18 cellular contexts compared by ENCODE assay signal in genomic region chr3:111728566-111728935, GRCh38. TPM values are rescaled to one million over a fixed set of nuclear protein-coding genes. Genes with fewer than 3 reads are reported as not detected.
DNase-seq lines count a peak whose midpoint lies in the region; ATAC-seq, FAIRE-seq and TF ChIP-seq lines count a peak whose summit lies in the region.
"Had no signal": no experiment of that assay in that cellular context is flagged by ENCODE, and none has a peak within 500 bp of the region (broad histone marks: within the 10 kb centered on the region; RNA-seq: fewer than 3 reads in every experiment).

No MANE protein-coding gene starts in this region.

- ATAC-seq in HepG2, result no peak
- no peak for ATAC-seq in right lobe of liver
- no peak for ATAC-seq in RWPE2 (ENCODE audit: low read depth)
- ATAC-seq in foreskin keratinocyte, result no peak
- ATAC-seq in stimulated activated naive CD8-positive, alpha-beta T cell treated with anti-CD3 and anti-CD28 coated beads, Interleukin-15, Interleukin-2, amounts not matched to agents 100 U/mL and 50 U/mL, for 24 hours, result no peak
- no peak for ATAC-seq in CD8-positive, alpha-beta T cell

- no peaks in the 10 kb centered on the region for H3K36me3 ChIP-seq in HepG2 (replicated peaks in 1 of 2; ENCODE audit: control insufficient read depth in 1 of 2, insufficient read depth in 2 of 2, low read length in 2 of 2)
- H3K36me3 ChIP-seq in right lobe of liver, result no peaks in the 10 kb centered on the region
- H3K36me3 ChIP-seq in RWPE2 (ENCODE audit: low read depth), result peaks cover 11% of the 10 kb centered on the region
- H3K36me3 ChIP-seq in CD8-positive, alpha-beta T cell (ENCODE audit: insufficient read depth, low read length), result no peaks in the 10 kb centered on the region

- H2AFZ ChIP-seq in HepG2 (ENCODE audit: low read length), result no peak overlapping the region
- H2AFZ ChIP-seq: GM23248 had no signal

- H3K4me2 ChIP-seq in HepG2 (ENCODE audit: low read depth, low read length), result 0 out of 2 replicates have a peak overlapping the region, but pooled peaks have one; percentile 66
- H3K4me2 ChIP-seq: BLaER1 treated with 17β-estradiol and CSF1 and Interleukin-3, amounts not matched to agents 10 nM and 100 nM had no signal

- BruUV-seq in HepG2 (replicated peaks; lab: Mats Ljungman, UMichigan), result no TSS peak

- intact Hi-C loops in HepG2 (cut with micrococcal nuclease; ENCODE audit: unreplicated experiment) (no loop called here), right lobe of liver (cut with DNase I) (no loop called here)
- intact Hi-C loops in CD8-positive, alpha-beta T cell (cut with DNase I, micrococcal nuclease), result no loop called here

- H3K9me3 ChIP-seq in HepG2 (ENCODE audit: low read length), result no peaks in the 10 kb centered on the region
- no peaks in the 10 kb centered on the region for H3K9me3 ChIP-seq in right lobe of liver
- H3K9me3 ChIP-seq in RWPE2 (ENCODE audit: severe bottlenecking), result no peaks in the 10 kb centered on the region
- H3K9me3 ChIP-seq in CD8-positive, alpha-beta T cell (ENCODE audit: low read length), result no peaks in the 10 kb centered on the region

- H3K36me3 Mint-ChIP-seq in CD8-positive, alpha-beta T cell, result peaks cover 12% of the 10 kb centered on the region
- H3K36me3 Mint-ChIP-seq: CD4-positive, CD25-positive, alpha-beta regulatory T cell had no signal

- CTCF ChIA-PET in HepG2 (lab: Yijun Ruan, JAX; ENCODE audit: low intra/inter-chr PET ratio, low total read pairs), result no interaction called here
- CTCF ChIA-PET in CD8-positive, alpha-beta T cell (lab: Charles Lee), result interaction anchor here (1.0 to 3.2 kb wide), 3 partner anchors 11 to 240 kb away, joined by 3 to 14 read pairs (median 3); no protein-coding TSS in a partner anchor

- POLR2A ChIA-PET in HepG2 (lab: Yijun Ruan, JAX), result no interaction called here
- POLR2A ChIA-PET in CD8-positive, alpha-beta T cell (lab: Charles Lee), result no interaction called here

- FAIRE-seq in HepG2 (lab: Jason Lieb, UNC) (no peak), frontal cortex (lab: Jason Lieb, UNC) (no peak)
- FAIRE-seq: GM12891, H54 had no signal

- H3K27ac ChIP-seq in HepG2 (ENCODE audit: extremely low read length, insufficient read depth, low read length) (no peak overlapping the region), right lobe of liver (no peak overlapping the region), RWPE2 (ENCODE audit: poor library complexity, severe bottlenecking) (peak overlapping the region; percentile 92), foreskin keratinocyte (peak overlapping the region; percentile 95)
- no peak overlapping the region for H3K27ac ChIP-seq in CD8-positive, alpha-beta T cell (ENCODE audit: low read depth, low read length)
- H3K27ac ChIP-seq: BLaER1 treated with 17β-estradiol and CSF1 and Interleukin-3, amounts not matched to agents 10 nM and 100 nM had no signal

- peaks cover 54% of the 10 kb centered on the region for H3K4me1 ChIP-seq in HepG2 (ENCODE audit: insufficient read depth, low read length)
- H3K4me1 ChIP-seq in right lobe of liver, result no peaks in the 10 kb centered on the region
- peaks cover 32% of the 10 kb centered on the region for H3K4me1 ChIP-seq in RWPE2 (ENCODE audit: insufficient read depth, poor library complexity, severe bottlenecking)
- peaks cover 24% of the 10 kb centered on the region for H3K4me1 ChIP-seq in foreskin keratinocyte
- no peaks in the 10 kb centered on the region for H3K4me1 ChIP-seq in CD8-positive, alpha-beta T cell (ENCODE audit: insufficient read depth, low read length)
- H3K4me1 ChIP-seq: BLaER1 treated with 17β-estradiol and CSF1 and Interleukin-3, amounts not matched to agents 10 nM and 100 nM had no signal

- no peaks in the 10 kb centered on the region for H3K4me1 Mint-ChIP-seq in CD8-positive, alpha-beta T cell (ENCODE audit: low read depth)

- in situ Hi-C loops in HepG2 (cut with HindIII; ENCODE audit: extremely low pct_ligation_motif_present, low pct_unique_long_range_greater_than_20kb), result no loop called here

- no peaks in the 10 kb centered on the region for H4K20me1 ChIP-seq in HepG2 (ENCODE audit: insufficient read depth, low read length)
- H4K20me1 ChIP-seq: BLaER1 treated with 17β-estradiol and CSF1 and Interleukin-3, amounts not matched to agents 10 nM and 100 nM had no signal

- H3K27ac Mint-ChIP-seq in CD8-positive, alpha-beta T cell, result no peak overlapping the region
- H3K27ac Mint-ChIP-seq: CD4-positive, CD25-positive, alpha-beta regulatory T cell had no signal

- H3K27me3 ChIP-seq in HepG2 (ENCODE audit: control insufficient read depth in 1 of 2, insufficient read depth in 2 of 2, low read length in 2 of 2), result no peaks in the 10 kb centered on the region
- no peaks in the 10 kb centered on the region for H3K27me3 ChIP-seq in right lobe of liver
- no peaks in the 10 kb centered on the region for H3K27me3 ChIP-seq in RWPE2 (ENCODE audit: insufficient read depth, poor library complexity, severe bottlenecking)
- no peaks in the 10 kb centered on the region for H3K27me3 ChIP-seq in foreskin keratinocyte
- H3K27me3 ChIP-seq in CD8-positive, alpha-beta T cell (ENCODE audit: insufficient read depth, low read length), result no peaks in the 10 kb centered on the region
- H3K27me3 ChIP-seq: BLaER1 treated with 17β-estradiol and CSF1 and Interleukin-3, amounts not matched to agents 10 nM and 100 nM had no signal

- TF ChIP-seq RAD21 in HepG2 (CRISPR knock-in tag; IDR thresholded peaks at IDR 0.05), result no peak

- TF ChIP-seq EP300 in HepG2 (IDR thresholded peaks at IDR 0.05; ENCODE audit: low read depth in 2 of 2, low read length in 2 of 2), result no peak
- no peak for TF ChIP-seq EP300 in HepG2 (CRISPR knock-in tag; IDR thresholded peaks at IDR 0.05; ENCODE audit: borderline replicate concordance)

- H3K4me3 ChIP-seq in HepG2 (replicated peaks in 1 of 3; ENCODE audit: insufficient read depth in 1 of 3, low read depth in 2 of 3, low read length in 3 of 3), result no peak overlapping the region
- H3K4me3 ChIP-seq in right lobe of liver, result no peak overlapping the region
- no peak overlapping the region for H3K4me3 ChIP-seq in RWPE2 (ENCODE audit: severe bottlenecking)
- H3K4me3 ChIP-seq in CD8-positive, alpha-beta T cell (ENCODE audit: low read depth, low read length), result no peak overlapping the region
- H3K4me3 ChIP-seq: BLaER1 treated with 17β-estradiol and CSF1 and Interleukin-3, amounts not matched to agents 10 nM and 100 nM; GM23248 had no signal

- peaks cover 9% of the 10 kb centered on the region for H3K79me2 ChIP-seq in HepG2 (ENCODE audit: insufficient read depth, low read length)

- H3K4me3 Mint-ChIP-seq in CD8-positive, alpha-beta T cell, result no peak overlapping the region
- H3K4me3 Mint-ChIP-seq: CD4-positive, CD25-positive, alpha-beta regulatory T cell had no signal

- no peak for TF ChIP-seq CTCF in HepG2 (CRISPR knock-in tag; IDR thresholded peaks at IDR 0.05)
- TF ChIP-seq CTCF in right lobe of liver (IDR thresholded peaks at IDR 0.05), result no peak
- no peak for TF ChIP-seq CTCF in RWPE2 (IDR thresholded peaks at IDR 0.05; ENCODE audit: poor library complexity, severe bottlenecking)
- TF ChIP-seq CTCF in foreskin keratinocyte (conservative IDR thresholded peaks at IDR 0.05), result no peak
- TF ChIP-seq CTCF in CD8-positive, alpha-beta T cell (IDR thresholded peaks at IDR 0.05), result no peak

- no peak overlapping the region for H3K9ac ChIP-seq in HepG2 (ENCODE audit: insufficient read depth, low read depth, low read length)
- H3K9ac ChIP-seq: BLaER1 treated with 17β-estradiol and CSF1 and Interleukin-3, amounts not matched to agents 10 nM and 100 nM; GM23248 had no signal

- no peaks in the 10 kb centered on the region for H3K27me3 Mint-ChIP-seq in CD8-positive, alpha-beta T cell (ENCODE audit: low read depth)
- H3K27me3 Mint-ChIP-seq: CD4-positive, CD25-positive, alpha-beta regulatory T cell had no signal

- TF ChIP-seq POLR2A in HepG2 (IDR thresholded peaks at IDR 0.05; ENCODE audit: insufficient read depth in 1 of 2, low read depth in 2 of 2, low read length in 2 of 2) (no peak), right lobe of liver (IDR thresholded peaks at IDR 0.05) (no peak)

- peaks cover 5% of the 10 kb centered on the region for H3K9me3 Mint-ChIP-seq in CD8-positive, alpha-beta T cell

- DNase-seq in HepG2 (ENCODE audit: low spot score) (no peak), right lobe of liver (no peak), RWPE2 (ENCODE audit: low spot score) (no peak), foreskin keratinocyte (no peak), frontal cortex (ENCODE audit: low spot score in 2 of 2) (no peak), MV-4-11 (lab: John Stamatoyannopoulos, UW) (no peak)
- no peak for DNase-seq in stimulated activated naive CD8-positive, alpha-beta T cell treated with anti-CD3 and anti-CD28 coated beads, Interleukin-15, Interleukin-2, amounts not matched to agents 100 U/mL and 50 U/mL, for 24 hours
- DNase-seq in CD8-positive, alpha-beta T cell, result no peak
- DNase-seq: 8988T; ACHN; Calu3; CD4-positive, CD25-positive, alpha-beta regulatory T cell; DMS79; GM23248 had no signal

- WGBS in HepG2 (ENCODE audit: low lambda C conversion rate), result 58% methylated on average over 3 of the region's 3 CpGs
- 57% methylated on average over 3 of the region's 3 CpGs for WGBS in right lobe of liver (ENCODE audit: insufficient coverage, low coverage, low lambda C conversion rate, missing lambda C conversion rate)

RNA-seq across cellular contexts. Expression of gene PLCXD2, which starts 54.1 kb away (rescaled TPM):
- total RNA-seq in HepG2 (2016; rRNA removed; fragmentation: Illumina TruSeq; extraction: Trizol), result 23.5 and 29.1 TPM in 2 replicates
- 9.1 and 11.9 TPM in 2 replicates for total RNA-seq in HepG2 (2016; cell fraction: cytosol; rRNA removed; fragmentation: Illumina TruSeq; extraction: Trizol; ENCODE audit: low read depth)
- total RNA-seq in HepG2 (2016; cell fraction: insoluble cytoplasmic fraction; rRNA removed; fragmentation: Illumina TruSeq; extraction: Trizol), result 21.6 and 24.6 TPM in 2 replicates
- 18.7 and 18.8 TPM in 2 replicates for total RNA-seq in HepG2 (2016; cell fraction: membrane; rRNA removed; fragmentation: Illumina TruSeq; extraction: Trizol)
- 27.0 and 27.2 TPM in 2 replicates for total RNA-seq in HepG2 (2016; cell fraction: nucleus; rRNA removed; fragmentation: Illumina TruSeq; extraction: Trizol)
- 4.7 and 4.8 TPM in 2 replicates for polyA plus RNA-seq in HepG2 (2011; rRNA removed)
- polyA plus RNA-seq in HepG2 (2011; cell fraction: cytosol; rRNA removed), result 4.7 and 6.8 TPM in 2 replicates
- 2.9 and 3.5 TPM in 2 replicates for polyA plus RNA-seq in HepG2 (2011; cell fraction: nucleus; rRNA removed)
- polyA plus RNA-seq in HepG2 (2012), result 7.1 and 11.5 TPM in 2 replicates
- polyA plus RNA-seq in HepG2 (2016; cell fraction: cytosol; fragmentation: Illumina TruSeq; extraction: Trizol; ENCODE audit: low read depth), result 9.5 and 11.8 TPM in 2 replicates
- 17.7 and 19.9 TPM in 2 replicates for polyA plus RNA-seq in HepG2 (2016; cell fraction: insoluble cytoplasmic fraction; fragmentation: Illumina TruSeq; extraction: Trizol; ENCODE audit: low read depth)
- polyA plus RNA-seq in HepG2 (2016; cell fraction: membrane; fragmentation: Illumina TruSeq; extraction: Trizol; ENCODE audit: low read depth), result 14.0 and 14.3 TPM in 2 replicates
- polyA plus RNA-seq in HepG2 (2016; cell fraction: nucleus; fragmentation: Illumina TruSeq; extraction: Trizol; ENCODE audit: insufficient read depth, low read depth), result 8.6 and 9.9 TPM in 2 replicates
- polyA minus RNA-seq in HepG2 (2011; rRNA and poly(A)+ RNA removed; ENCODE audit: low replicate concordance), result 3.4 and 6.0 TPM in 2 replicates
- 0.49 and 2.7 TPM in 2 replicates for polyA minus RNA-seq in HepG2 (2011; cell fraction: cytosol; rRNA and poly(A)+ RNA removed)
- polyA minus RNA-seq in HepG2 (2011; cell fraction: nucleus; rRNA and poly(A)+ RNA removed), result 62.8 and 86.4 TPM in 2 replicates
- total RNA-seq in right lobe of liver, result 10 to 100 TPM in 4 of 6 experiments, 1 to 10 TPM in 2; 7.1 to 27.3 (median 17.2) TPM
- 4.8 and 5.1 TPM in 2 replicates for total RNA-seq in foreskin keratinocyte
- 1.9 TPM in 2 replicates for polyA plus RNA-seq in foreskin keratinocyte
- 65.6 TPM for total RNA-seq in frontal cortex
- 10 to 100 TPM; 52.6 to 52.8 TPM for total RNA-seq in CD8-positive, alpha-beta T cell
- total RNA-seq: G401 had no signal

Comparison
In these comparisons a context has a peak if more than half of its experiments do, and no peak if none do; other contexts are left out.
1. H3K27ac ChIP-seq: peak in RWPE2 (single experiment) and foreskin keratinocyte (single experiment); none in HepG2 (single experiment), right lobe of liver (0 of 3) and CD8-positive, alpha-beta T cell (single experiment).